3 cellular contexts compared by ENCODE assay signal in the genomic region with DNA sequence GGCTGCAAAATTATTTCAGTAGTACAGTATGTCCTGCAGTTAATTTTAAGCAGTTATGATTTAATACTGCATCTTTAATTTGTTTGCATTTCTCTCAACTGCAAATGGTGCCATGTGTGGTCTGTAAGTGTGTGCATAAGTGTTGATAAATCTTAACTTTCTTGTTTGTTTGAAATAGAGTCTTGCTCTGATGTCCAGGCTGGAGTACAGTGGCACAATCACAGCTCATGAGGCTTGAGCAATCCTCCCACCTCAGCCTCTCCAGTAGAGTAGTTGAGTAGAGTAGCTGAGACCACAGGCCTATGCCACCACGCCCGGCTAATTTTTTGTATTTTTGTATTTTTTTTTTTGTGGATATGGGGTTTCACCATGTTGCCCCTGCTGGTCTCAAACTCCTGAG.
"Had no signal": no experiment of that assay in that cellular context is flagged by ENCODE, and none has a peak within 500 bp of the region (broad histone marks: within the 10 kb centered on the region; RNA-seq: fewer than 3 reads in every experiment).

No MANE protein-coding gene starts in this region.

- ATAC-seq: GM12878 had no signal

- DNase-seq: GDM1, GF-D8 had no signal

- H3K4me3 ChIP-seq: GM12878 had no signal
